In the genomic region with DNA sequence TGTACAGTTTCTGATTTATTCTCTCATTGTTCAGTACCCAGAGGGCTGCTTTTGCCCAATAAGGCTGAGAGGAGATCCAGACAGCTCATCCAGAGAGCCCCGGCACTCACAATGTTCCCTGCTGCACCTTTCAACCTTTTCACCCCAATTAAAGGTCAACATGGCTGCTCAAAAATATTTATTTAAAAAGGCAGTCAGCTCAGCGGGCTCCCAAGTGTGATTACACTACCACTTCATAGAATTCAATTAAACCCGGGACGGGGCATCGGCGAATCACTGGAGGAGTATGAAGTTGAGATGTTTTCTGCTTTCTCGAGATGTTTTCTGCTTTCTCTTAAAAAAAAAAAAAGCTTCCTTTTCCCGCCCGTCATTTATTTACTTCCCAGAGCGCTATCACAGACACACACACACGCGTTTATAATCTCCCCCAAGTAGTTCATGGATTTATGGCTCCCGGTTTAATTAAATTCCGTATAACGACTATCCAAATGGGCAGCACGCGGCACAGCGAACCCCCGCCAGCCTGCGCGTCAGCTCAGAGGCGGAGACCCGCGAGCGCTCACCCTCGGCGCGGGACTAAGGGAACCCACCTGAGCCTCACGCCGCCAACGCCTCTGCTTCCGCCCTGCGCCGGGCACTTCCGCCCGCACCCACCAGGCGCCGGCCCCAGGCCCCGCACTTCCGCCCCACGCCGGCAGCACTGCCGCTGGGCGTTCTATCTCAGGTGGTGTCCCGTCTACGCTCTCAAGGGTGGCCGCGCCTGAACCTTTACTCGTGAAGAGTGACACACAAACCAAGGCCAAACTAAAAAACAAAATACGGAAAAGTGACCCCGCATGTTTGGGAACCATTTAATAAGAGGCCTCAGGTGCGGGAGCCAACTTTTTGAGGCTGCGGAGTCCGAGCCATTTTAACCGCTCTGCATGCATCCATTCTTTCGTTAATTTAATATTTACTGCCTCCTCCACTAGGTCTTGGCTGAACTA, we compare ENCODE assay signal across 1 cellular context.
A peak's percentile ranks its signal among the peaks of the same experiment; 100 is the strongest.
TF ChIP-seq lines count a peak whose summit lies in the region.

A gene (minus strand): TSS at position 642 of the 986 bp plus-strand sequence. CDS start 14,507 bp downstream, outside the sequence.

TF ChIP-seq in A549, 52 proteins besides CTCF, POLR2A, EP300 and RAD21 (continued from another document):
- TF ChIP-seq, protein P1, sequence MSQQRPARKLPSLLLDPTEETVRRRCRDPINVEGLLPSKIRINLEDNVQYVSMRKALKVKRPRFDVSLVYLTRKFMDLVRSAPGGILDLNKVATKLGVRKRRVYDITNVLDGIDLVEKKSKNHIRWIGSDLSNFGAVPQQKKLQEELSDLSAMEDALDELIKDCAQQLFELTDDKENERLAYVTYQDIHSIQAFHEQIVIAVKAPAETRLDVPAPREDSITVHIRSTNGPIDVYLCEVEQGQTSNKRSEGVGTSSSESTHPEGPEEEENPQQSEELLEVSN (IDR thresholded peaks at IDR 0.05; ENCODE audit: borderline replicate concordance, low read depth): peak; percentile 80; the same call in 1 of the 2 replicates
- TF ChIP-seq SREBF2 (IDR thresholded peaks at IDR 0.05) (no peak), NPAS2 (CRISPR knock-in tag; IDR thresholded peaks at IDR 0.05; ENCODE audit: borderline replicate concordance) (no peak), HEYL (CRISPR knock-in tag; IDR thresholded peaks at IDR 0.05) (no peak), RFX5 (IDR thresholded peaks at IDR 0.05) (no peak), MAZ (IDR thresholded peaks at IDR 0.05; ENCODE audit: borderline replicate concordance, low read depth, low read length) (no peak), RNF2 (IDR thresholded peaks at IDR 0.05; ENCODE audit: borderline replicate concordance, low read depth) (no peak), PHF8 (IDR thresholded peaks at IDR 0.05; ENCODE audit: borderline replicate concordance, low read depth) (peak; percentile 55; the same call in 1 of the 2 replicates), HOXB5 (CRISPR knock-in tag; IDR thresholded peaks at IDR 0.05) (no peak), FOXS1 (CRISPR knock-in tag; IDR thresholded peaks at IDR 0.05) (no peak), GATA3 (IDR thresholded peaks at IDR 0.05; ENCODE audit: borderline replicate concordance) (no peak), NR3C1 (IDR thresholded peaks at IDR 0.05) (no peak), ZC3H11A (IDR thresholded peaks at IDR 0.05) (no peak), FOSB (CRISPR knock-in tag; IDR thresholded peaks at IDR 0.05) (no peak), ZFP36 (IDR thresholded peaks at IDR 0.05; ENCODE audit: borderline replicate concordance, partially characterized antibody) (no peak), BHLHE40 (IDR thresholded peaks at IDR 0.05; ENCODE audit: low read depth, low read length) (no peak), JUN (IDR thresholded peaks at IDR 0.05) (peak; percentile 55 to 61; a peak in 2 of 5 replicates), CHD2 (IDR thresholded peaks at IDR 0.05; ENCODE audit: low read length, partially characterized antibody) (no peak), POLR2AphosphoS2 (conservative IDR thresholded peaks at IDR 0.05; ENCODE audit: low read length) (no peak)
- TF ChIP-seq, protein P2, sequence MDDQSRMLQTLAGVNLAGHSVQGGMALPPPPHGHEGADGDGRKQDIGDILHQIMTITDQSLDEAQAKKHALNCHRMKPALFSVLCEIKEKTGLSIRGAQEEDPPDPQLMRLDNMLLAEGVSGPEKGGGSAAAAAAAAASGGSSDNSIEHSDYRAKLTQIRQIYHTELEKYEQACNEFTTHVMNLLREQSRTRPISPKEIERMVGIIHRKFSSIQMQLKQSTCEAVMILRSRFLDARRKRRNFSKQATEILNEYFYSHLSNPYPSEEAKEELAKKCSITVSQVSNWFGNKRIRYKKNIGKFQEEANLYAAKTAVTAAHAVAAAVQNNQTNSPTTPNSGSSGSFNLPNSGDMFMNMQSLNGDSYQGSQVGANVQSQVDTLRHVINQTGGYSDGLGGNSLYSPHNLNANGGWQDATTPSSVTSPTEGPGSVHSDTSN (IDR thresholded peaks at IDR 0.05): no peak
- TF ChIP-seq, protein P3, sequence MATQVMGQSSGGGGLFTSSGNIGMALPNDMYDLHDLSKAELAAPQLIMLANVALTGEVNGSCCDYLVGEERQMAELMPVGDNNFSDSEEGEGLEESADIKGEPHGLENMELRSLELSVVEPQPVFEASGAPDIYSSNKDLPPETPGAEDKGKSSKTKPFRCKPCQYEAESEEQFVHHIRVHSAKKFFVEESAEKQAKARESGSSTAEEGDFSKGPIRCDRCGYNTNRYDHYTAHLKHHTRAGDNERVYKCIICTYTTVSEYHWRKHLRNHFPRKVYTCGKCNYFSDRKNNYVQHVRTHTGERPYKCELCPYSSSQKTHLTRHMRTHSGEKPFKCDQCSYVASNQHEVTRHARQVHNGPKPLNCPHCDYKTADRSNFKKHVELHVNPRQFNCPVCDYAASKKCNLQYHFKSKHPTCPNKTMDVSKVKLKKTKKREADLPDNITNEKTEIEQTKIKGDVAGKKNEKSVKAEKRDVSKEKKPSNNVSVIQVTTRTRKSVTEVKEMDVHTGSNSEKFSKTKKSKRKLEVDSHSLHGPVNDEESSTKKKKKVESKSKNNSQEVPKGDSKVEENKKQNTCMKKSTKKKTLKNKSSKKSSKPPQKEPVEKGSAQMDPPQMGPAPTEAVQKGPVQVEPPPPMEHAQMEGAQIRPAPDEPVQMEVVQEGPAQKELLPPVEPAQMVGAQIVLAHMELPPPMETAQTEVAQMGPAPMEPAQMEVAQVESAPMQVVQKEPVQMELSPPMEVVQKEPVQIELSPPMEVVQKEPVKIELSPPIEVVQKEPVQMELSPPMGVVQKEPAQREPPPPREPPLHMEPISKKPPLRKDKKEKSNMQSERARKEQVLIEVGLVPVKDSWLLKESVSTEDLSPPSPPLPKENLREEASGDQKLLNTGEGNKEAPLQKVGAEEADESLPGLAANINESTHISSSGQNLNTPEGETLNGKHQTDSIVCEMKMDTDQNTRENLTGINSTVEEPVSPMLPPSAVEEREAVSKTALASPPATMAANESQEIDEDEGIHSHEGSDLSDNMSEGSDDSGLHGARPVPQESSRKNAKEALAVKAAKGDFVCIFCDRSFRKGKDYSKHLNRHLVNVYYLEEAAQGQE (IDR thresholded peaks at IDR 0.05): no peak
- TF ChIP-seq, protein P4, sequence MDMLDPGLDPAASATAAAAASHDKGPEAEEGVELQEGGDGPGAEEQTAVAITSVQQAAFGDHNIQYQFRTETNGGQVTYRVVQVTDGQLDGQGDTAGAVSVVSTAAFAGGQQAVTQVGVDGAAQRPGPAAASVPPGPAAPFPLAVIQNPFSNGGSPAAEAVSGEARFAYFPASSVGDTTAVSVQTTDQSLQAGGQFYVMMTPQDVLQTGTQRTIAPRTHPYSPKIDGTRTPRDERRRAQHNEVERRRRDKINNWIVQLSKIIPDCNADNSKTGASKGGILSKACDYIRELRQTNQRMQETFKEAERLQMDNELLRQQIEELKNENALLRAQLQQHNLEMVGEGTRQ (IDR thresholded peaks at IDR 0.05): no peak
- TF ChIP-seq, protein P5, sequence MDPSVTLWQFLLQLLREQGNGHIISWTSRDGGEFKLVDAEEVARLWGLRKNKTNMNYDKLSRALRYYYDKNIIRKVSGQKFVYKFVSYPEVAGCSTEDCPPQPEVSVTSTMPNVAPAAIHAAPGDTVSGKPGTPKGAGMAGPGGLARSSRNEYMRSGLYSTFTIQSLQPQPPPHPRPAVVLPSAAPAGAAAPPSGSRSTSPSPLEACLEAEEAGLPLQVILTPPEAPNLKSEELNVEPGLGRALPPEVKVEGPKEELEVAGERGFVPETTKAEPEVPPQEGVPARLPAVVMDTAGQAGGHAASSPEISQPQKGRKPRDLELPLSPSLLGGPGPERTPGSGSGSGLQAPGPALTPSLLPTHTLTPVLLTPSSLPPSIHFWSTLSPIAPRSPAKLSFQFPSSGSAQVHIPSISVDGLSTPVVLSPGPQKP (IDR thresholded peaks at IDR 0.05; ENCODE audit: low read depth, low read length): no peak
- TF ChIP-seq, protein P6, sequence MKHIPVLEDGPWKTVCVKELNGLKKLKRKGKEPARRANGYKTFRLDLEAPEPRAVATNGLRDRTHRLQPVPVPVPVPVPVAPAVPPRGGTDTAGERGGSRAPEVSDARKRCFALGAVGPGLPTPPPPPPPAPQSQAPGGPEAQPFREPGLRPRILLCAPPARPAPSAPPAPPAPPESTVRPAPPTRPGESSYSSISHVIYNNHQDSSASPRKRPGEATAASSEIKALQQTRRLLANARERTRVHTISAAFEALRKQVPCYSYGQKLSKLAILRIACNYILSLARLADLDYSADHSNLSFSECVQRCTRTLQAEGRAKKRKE (CRISPR knock-in tag; IDR thresholded peaks at IDR 0.05; ENCODE audit: low read depth): no peak
- TF ChIP-seq, protein P7, sequence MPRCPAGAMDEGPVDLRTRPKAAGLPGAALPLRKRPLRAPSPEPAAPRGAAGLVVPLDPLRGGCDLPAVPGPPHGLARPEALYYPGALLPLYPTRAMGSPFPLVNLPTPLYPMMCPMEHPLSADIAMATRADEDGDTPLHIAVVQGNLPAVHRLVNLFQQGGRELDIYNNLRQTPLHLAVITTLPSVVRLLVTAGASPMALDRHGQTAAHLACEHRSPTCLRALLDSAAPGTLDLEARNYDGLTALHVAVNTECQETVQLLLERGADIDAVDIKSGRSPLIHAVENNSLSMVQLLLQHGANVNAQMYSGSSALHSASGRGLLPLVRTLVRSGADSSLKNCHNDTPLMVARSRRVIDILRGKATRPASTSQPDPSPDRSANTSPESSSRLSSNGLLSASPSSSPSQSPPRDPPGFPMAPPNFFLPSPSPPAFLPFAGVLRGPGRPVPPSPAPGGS (IDR thresholded peaks at IDR 0.05): peak; percentile 55; the same call in 1 of the 3 replicates
